Comparison of ENCODE assay signal across 1 cellular context in genomic region chr3:171321959-171322358, GRCh38.
TF ChIP-seq lines count a peak whose summit lies in the region.

No MANE protein-coding gene starts in this region.

TF ChIP-seq in GM23338, 12 proteins besides CTCF, POLR2A, EP300 and RAD21 (continued from another document):
- TF ChIP-seq REST (IDR thresholded peaks at IDR 0.05; ENCODE audit: unreplicated experiment), result no peak
- TF ChIP-seq EZH2 (IDR thresholded peaks at IDR 0.05; ENCODE audit: low read depth, unreplicated experiment), result no peak
- TF ChIP-seq EZH2phosphoT487 (IDR thresholded peaks at IDR 0.05; ENCODE audit: unreplicated experiment), result no peak
- no peak for TF ChIP-seq ZNF114 (CRISPR knock-in tag; IDR thresholded peaks at IDR 0.05)
- no peak for TF ChIP-seq POLR2AphosphoS5 (IDR thresholded peaks at IDR 0.05; ENCODE audit: low read depth)
